In genomic region chr4:40055873-40056721, GRCh38 we compare ENCODE assay signal across 8 cellular contexts. TPM values are rescaled to one million over a fixed set of nuclear protein-coding genes. Genes with fewer than 3 reads are reported as not detected.
DNase-seq lines count a peak whose midpoint lies in the region; ATAC-seq, FAIRE-seq and TF ChIP-seq lines count a peak whose summit lies in the region.

No MANE protein-coding gene starts in this region.

- peak overlapping the region; percentile 92 for H3K27ac ChIP-seq in AG04450 (ENCODE audit: low read depth, low read length)
- H3K27ac ChIP-seq in RWPE2 (ENCODE audit: poor library complexity, severe bottlenecking) = peak overlapping the region; percentile 95
- H3K27ac ChIP-seq in neutrophil = peak overlapping the region; percentile 86
- peak overlapping the region; percentile 84 for H3K27ac ChIP-seq in temporal lobe (ENCODE audit: low read depth, low read length)

- TF ChIP-seq CTCF in AG04450 (IDR thresholded peaks at IDR 0.05; ENCODE audit: low read depth, low read length) = no peak
- no peak for TF ChIP-seq CTCF in RWPE2 (IDR thresholded peaks at IDR 0.05; ENCODE audit: poor library complexity, severe bottlenecking)
- TF ChIP-seq CTCF in neutrophil (IDR thresholded peaks at IDR 0.05) = no peak

- CTCF ChIA-PET in AG04450 (lab: Charles Lee) = interaction anchor here (0.6 to 2.1 kb wide), 14 partner anchors 10 to 1113 kb away, joined by 3 to 13 read pairs (median 4); no protein-coding TSS in a partner anchor

- H3K9me3 ChIP-seq in AG04450 (ENCODE audit: control insufficient read depth, insufficient read depth, low read length) = no peaks in the 10 kb centered on the region
- H3K9me3 ChIP-seq in RWPE2 (ENCODE audit: severe bottlenecking) = no peaks in the 10 kb centered on the region
- no peaks in the 10 kb centered on the region for H3K9me3 ChIP-seq in neutrophil

- H3K4me1 ChIP-seq in RWPE2 (ENCODE audit: insufficient read depth, poor library complexity, severe bottlenecking) (peaks cover 6% of the 10 kb centered on the region), neutrophil (ENCODE audit: control insufficient read depth in 1 of 2, insufficient read depth in 1 of 2, low read depth in 1 of 2, low read length in 1 of 2) (peaks cover 22 to 23% of the 10 kb centered on the region in 2 experiments)

- peak overlapping the region; percentile 79 for H3K4me3 ChIP-seq in AG04450 (ENCODE audit: low read depth, low read length)
- peak overlapping the region; percentile 80 for H3K4me3 ChIP-seq in RWPE2 (ENCODE audit: severe bottlenecking)
- peak overlapping the region; percentile 79 to 93 for H3K4me3 ChIP-seq in neutrophil (ENCODE audit: low read depth in 1 of 2, low read length in 1 of 2)

- ATAC-seq in GM18909 (IDR thresholded peaks at IDR 0.05; ENCODE audit: poor library complexity, unreplicated experiment) = peak; percentile 31
- ATAC-seq in RWPE2 (ENCODE audit: low read depth) = peak; percentile 15

- POLR2A ChIA-PET in AG04450 (lab: Yijun Ruan, JAX) = interaction anchor here (0.5 to 1.7 kb wide), 14 partner anchors 26 to 529 kb away, joined by 3 to 18 read pairs (median 4); partner anchors contain the start of genes SMIM14 and UGDH

- peak; percentile 64 for DNase-seq in AG04450 (ENCODE audit: low read depth, low spot score)
- DNase-seq in HUDEP-2 (lab: John Stamatoyannopoulos, UW; ENCODE audit: unreplicated experiment in 76 of 76) = peak in 64 of 76 experiments; percentile 8 to 92 (median 56)
- DNase-seq in RWPE2 (ENCODE audit: low spot score) = peak; percentile 64
- DNase-seq in activated naive CD4-positive, alpha-beta T cell treated with Interleukin-2 at 50 U/mL for 16 hours = peak; percentile 51
- DNase-seq in frontal cortex (ENCODE audit: low spot score in 2 of 2) = peak; percentile 58 to 62

- no peak for FAIRE-seq in frontal cortex (lab: Jason Lieb, UNC)

- H3K27me3 ChIP-seq in AG04450 (ENCODE audit: control insufficient read depth, insufficient read depth, low read length) (no peaks in the 10 kb centered on the region), RWPE2 (ENCODE audit: insufficient read depth, poor library complexity, severe bottlenecking) (no peaks in the 10 kb centered on the region), neutrophil (peaks cover 43% of the 10 kb centered on the region)

- H3K36me3 ChIP-seq in RWPE2 (ENCODE audit: low read depth) (no peaks in the 10 kb centered on the region), neutrophil (no peaks in the 10 kb centered on the region)

RNA-seq across cellular contexts. Expression of gene N4BP2, which starts 0.6 kb away (rescaled TPM):
- polyA plus RNA-seq in AG04450 (2011; rRNA removed) = 3.2 and 5.7 TPM in 2 replicates
- 4.0 and 5.7 TPM in 2 replicates for polyA minus RNA-seq in AG04450 (2011; rRNA and poly(A)+ RNA removed)
- total RNA-seq in frontal cortex (77.5 TPM), temporal lobe (60.2 TPM)

Comparison
In these comparisons a context has a peak if more than half of its experiments do, and no peak if none do; other contexts are left out.
1. Peak in every context shown above with its lines: DNase-seq, ATAC-seq, H3K4me3 ChIP-seq and H3K27ac ChIP-seq.